Comparison of ENCODE assay signal across 31 cellular contexts in the genomic region with DNA sequence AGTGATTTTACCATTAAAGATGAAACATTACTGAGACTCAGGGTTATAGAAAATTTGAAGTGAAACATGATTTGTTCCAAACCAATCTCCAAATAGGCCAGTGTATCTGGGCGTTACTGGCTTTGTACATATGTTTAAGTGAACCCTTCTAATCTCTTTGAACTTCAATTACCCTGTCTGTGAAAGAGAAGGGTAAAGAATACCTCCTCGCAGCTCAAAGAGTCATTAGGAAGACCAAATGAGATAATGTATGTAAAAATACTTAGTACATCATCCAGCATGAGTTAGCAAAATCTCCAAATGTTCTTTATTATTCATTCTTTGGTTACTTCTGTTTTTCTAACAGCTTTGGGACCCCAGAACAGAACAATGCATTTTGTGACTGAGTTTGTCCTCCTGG. TPM values are rescaled to one million over a fixed set of nuclear protein-coding genes. Genes with fewer than 3 reads are reported as not detected.
"Had no signal": no experiment of that assay in that cellular context is flagged by ENCODE, and none has a peak within 500 bp of the region (broad histone marks: within the 10 kb centered on the region; RNA-seq: fewer than 3 reads in every experiment).

A gene with protein sequence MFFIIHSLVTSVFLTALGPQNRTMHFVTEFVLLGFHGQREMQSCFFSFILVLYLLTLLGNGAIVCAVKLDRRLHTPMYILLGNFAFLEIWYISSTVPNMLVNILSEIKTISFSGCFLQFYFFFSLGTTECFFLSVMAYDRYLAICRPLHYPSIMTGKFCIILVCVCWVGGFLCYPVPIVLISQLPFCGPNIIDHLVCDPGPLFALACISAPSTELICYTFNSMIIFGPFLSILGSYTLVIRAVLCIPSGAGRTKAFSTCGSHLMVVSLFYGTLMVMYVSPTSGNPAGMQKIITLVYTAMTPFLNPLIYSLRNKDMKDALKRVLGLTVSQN (plus strand): TSS at position 301 of the 400 bp plus-strand sequence. CDS start 0 bp downstream, at position 301.

- H3K4me3 ChIP-seq: stomach, suprapubic skin, testis, thoracic aorta, thyroid gland, tibial nerve, transverse colon, upper lobe of left lung, upper lobe of right lung, uterus, vagina had no signal

- H3K27me3 ChIP-seq: stomach, suprapubic skin, testis, thyroid gland, tibial nerve, transverse colon, upper lobe of left lung, upper lobe of right lung, uterus, vagina had no signal

- ATAC-seq: stimulated activated effector memory CD8-positive, alpha-beta T cell treated with anti-CD3 and anti-CD28 coated beads, Interleukin-12 subunit alpha, Interleukin-12 subunit beta, amount 100 ng/mL, for 72 hours; stimulated activated memory B cell treated with anti-CD40 and anti-IgM and Interleukin-4, amounts not matched to agents 10 μg/mL and 1 μg/mL and 100 μg/mL, for 72 hours; stimulated activated naive B cell treated with anti-CD40 and anti-IgM and Interleukin-4, amounts not matched to agents 10 μg/mL and 1 μg/mL and 100 μg/mL, for 72 hours; stimulated activated naive CD8-positive, alpha-beta T cell treated with anti-CD3 and anti-CD28 coated beads, Interleukin-15, amount 100 ng/mL, for 72 hours; stimulated activated naive CD8-positive, alpha-beta T cell treated with anti-CD3 and anti-CD28 coated beads, Interleukin-15, Interleukin-2, amounts not matched to agents 100 U/mL and 50 U/mL, for 24 hours; upper lobe of right lung had no signal

- H3K27ac ChIP-seq: stomach, suprapubic skin, testis, thoracic aorta, thyroid gland, tibial nerve, transverse colon, upper lobe of left lung, upper lobe of right lung, uterus, vagina had no signal

- DNase-seq: stimulated activated CD4-positive, alpha-beta T cell treated with anti-CD3 and anti-CD28 coated beads, Interleukin-2, amount 100 ng/mL, for 24 hours; stimulated activated CD4-positive, alpha-beta T cell treated with anti-CD3 and anti-CD28 coated beads, Interleukin-2, amount 100 ng/mL, for 48 hours; stimulated activated CD4-positive, alpha-beta T cell treated with anti-CD3 and anti-CD28 coated beads, Interleukin-4, amount 100 ng/mL, for 1 hour; stimulated activated CD4-positive, alpha-beta T cell treated with anti-CD3 and anti-CD28 coated beads, Interleukin-4, amount 100 ng/mL, for 24 hours; stimulated activated CD4-positive, alpha-beta T cell treated with anti-CD3 and anti-CD28 coated beads, Interleukin-4, amount 100 ng/mL, for 4 hours; stimulated activated CD8-positive, alpha-beta memory T cell treated with anti-CD3 and anti-CD28 coated beads, Interleukin-4, amount 100 ng/mL, for 48 hours; stimulated activated naive B cell treated with anti-CD40 and anti-IgM and Interleukin-4, amounts not matched to agents 10 μg/mL and 1 μg/mL and 100 μg/mL, for 72 hours; stimulated activated naive CD4-positive, alpha-beta T cell; stimulated activated naive CD4-positive, alpha-beta T cell treated with Interleukin-2 at 50 U/mL for 16 hours; stimulated activated naive CD8-positive, alpha-beta T cell treated with anti-CD3 and anti-CD28 coated beads, Interleukin-15, amount 100 ng/mL, for 72 hours; stimulated activated naive CD8-positive, alpha-beta T cell treated with anti-CD3 and anti-CD28 coated beads, Interleukin-15, Interleukin-2, amounts not matched to agents 100 U/mL and 50 U/mL, for 24 hours; stomach; substantia nigra; testis; thyroid gland; transverse colon; upper lobe of left lung; upper lobe of right lung; uterus had no signal

- H3K4me1 ChIP-seq: stomach, suprapubic skin, testis, thyroid gland, tibial nerve, transverse colon, upper lobe of left lung, upper lobe of right lung, uterus, vagina had no signal

- H3K36me3 ChIP-seq: stomach, suprapubic skin, thoracic aorta, thyroid gland, tibial nerve, transverse colon, upper lobe of left lung, upper lobe of right lung, uterus, vagina had no signal

- H3K9me3 ChIP-seq: stomach, suprapubic skin, testis, thoracic aorta, thyroid gland, tibial nerve, transverse colon, upper lobe of left lung, upper lobe of right lung, uterus, vagina had no signal

- FAIRE-seq: urothelium cell line had no signal

RNA-seq across cellular contexts. Expression of the gene that starts here (rescaled TPM):
- total RNA-seq: stomach, subcutaneous adipose tissue, suprapubic skin, temporal lobe, testis, thoracic aorta, thyroid gland, tibial nerve, transverse colon, upper lobe of left lung, upper lobe of right lung, ureter, urinary bladder, uterus, vagina had no signal
- polyA plus RNA-seq: stomach, thymus, urinary bladder had no signal
